10 cellular contexts compared by ENCODE assay signal in genomic region chr18:42706618-42707017, GRCh38.
DNase-seq lines count a peak whose midpoint lies in the region; ATAC-seq and TF ChIP-seq lines count a peak whose summit lies in the region.
"Had no signal": no experiment of that assay in that cellular context is flagged by ENCODE, and none has a peak within 500 bp of the region (broad histone marks: within the 10 kb centered on the region; RNA-seq: fewer than 3 reads in every experiment).

No MANE protein-coding gene starts in this region.

- H3K9me3 ChIP-seq in smooth muscle cell (replicated peaks; ENCODE audit: low read depth) (no peaks in the 10 kb centered on the region), left ventricle myocardium inferior (replicated peaks) (no peaks in the 10 kb centered on the region)

- peak overlapping the region; percentile 86 for H2AFZ ChIP-seq in smooth muscle cell (ENCODE audit: low read depth)

- intact Hi-C loops in left ventricle myocardium inferior (cut with micrococcal nuclease), result no loop called here

- WGBS in smooth muscle cell (ENCODE audit: low lambda C conversion rate), result 72% methylated on average over 8 of the region's 8 CpGs

- no peak overlapping the region for H3K27ac Mint-ChIP-seq in activated naive CD8-positive, alpha-beta T cell treated with anti-CD3 and anti-CD28 coated beads for 36 hours

- H3K4me1 Mint-ChIP-seq in activated naive CD8-positive, alpha-beta T cell treated with anti-CD3 and anti-CD28 coated beads for 36 hours, result no peaks in the 10 kb centered on the region

- H3K36me3 Mint-ChIP-seq in activated naive CD8-positive, alpha-beta T cell treated with anti-CD3 and anti-CD28 coated beads for 36 hours, result no peaks in the 10 kb centered on the region

- DNase-seq in MV-4-11 (lab: John Stamatoyannopoulos, UW) (peak; percentile 69), NCI-H748 treated with DMSO at 0.1 percent for 48 hours (lab: John Stamatoyannopoulos, UW) (peak; percentile 64), smooth muscle cell (lab: John Stamatoyannopoulos, UW; ENCODE audit: unreplicated experiment) (no peak), left ventricle myocardium inferior (no peak)
- no peak for DNase-seq in activated naive CD8-positive, alpha-beta T cell treated with anti-CD3 and anti-CD28 coated beads for 36 hours
- DNase-seq: effector memory CD4-positive, alpha-beta T cell; stimulated activated naive CD4-positive, alpha-beta T cell had no signal

- H3F3A ChIP-seq in smooth muscle cell (ENCODE audit: low read depth), result no peaks in the 10 kb centered on the region

- H3K4me1 ChIP-seq in smooth muscle cell (ENCODE audit: low read depth) (no peaks in the 10 kb centered on the region), left ventricle myocardium inferior (no peaks in the 10 kb centered on the region)

- H3K9me3 Mint-ChIP-seq in activated naive CD8-positive, alpha-beta T cell treated with anti-CD3 and anti-CD28 coated beads for 36 hours, result no peaks in the 10 kb centered on the region

- H3K4me2 ChIP-seq in smooth muscle cell, result peak overlapping the region; percentile 13

- H3K79me2 ChIP-seq in smooth muscle cell (ENCODE audit: low read depth), result no peaks in the 10 kb centered on the region

- H4K20me1 ChIP-seq in smooth muscle cell (ENCODE audit: low read depth), result no peaks in the 10 kb centered on the region

- H3K4me3 Mint-ChIP-seq in activated naive CD8-positive, alpha-beta T cell treated with anti-CD3 and anti-CD28 coated beads for 36 hours, result no peak overlapping the region

- H3K27me3 ChIP-seq in smooth muscle cell (ENCODE audit: low read depth) (no peaks in the 10 kb centered on the region), left ventricle myocardium inferior (ENCODE audit: low read depth) (no peaks in the 10 kb centered on the region)

- H3K4me3 ChIP-seq in smooth muscle cell (peak overlapping the region; percentile 19), left ventricle myocardium inferior (no peak overlapping the region)

- H3K9ac ChIP-seq in smooth muscle cell (ENCODE audit: low read depth), result no peak overlapping the region

- peak; percentile 100 for ATAC-seq in esophagus mucosa
- no peak for ATAC-seq in HG03378 (IDR thresholded peaks at IDR 0.05; ENCODE audit: unreplicated experiment)
- ATAC-seq: left lobe of liver had no signal

- peak overlapping the region; percentile 74 for H3K27ac ChIP-seq in smooth muscle cell (ENCODE audit: low read depth)
- no peak overlapping the region for H3K27ac ChIP-seq in left ventricle myocardium inferior (replicated peaks)

- H3K27me3 Mint-ChIP-seq in activated naive CD8-positive, alpha-beta T cell treated with anti-CD3 and anti-CD28 coated beads for 36 hours, result no peaks in the 10 kb centered on the region

- H3K36me3 ChIP-seq in smooth muscle cell (ENCODE audit: low read depth) (no peaks in the 10 kb centered on the region), left ventricle myocardium inferior (no peaks in the 10 kb centered on the region)

- TF ChIP-seq CTCF in smooth muscle cell (IDR thresholded peaks at IDR 0.05; ENCODE audit: borderline replicate concordance, insufficient read depth, poor library complexity, severe bottlenecking) (no peak), left ventricle myocardium inferior (IDR thresholded peaks at IDR 0.05; ENCODE audit: borderline replicate concordance) (no peak)

Comparison
In these comparisons a context has a peak if more than half of its experiments do, and no peak if none do; other contexts are left out.
1. DNase-seq: peak in MV-4-11 (single experiment) and NCI-H748 treated with DMSO at 0.1 percent for 48 hours (single experiment); none in smooth muscle cell (single experiment), left ventricle myocardium inferior (single experiment) and activated naive CD8-positive, alpha-beta T cell treated with anti-CD3 and anti-CD28 coated beads for 36 hours (single experiment).